In genomic region chr5:173843800-173844199, GRCh38 we compare ENCODE assay signal across 1 cellular context.
TF ChIP-seq lines count a peak whose summit lies in the region.

No MANE protein-coding gene starts in this region.

TF ChIP-seq in K562, 482 proteins besides CTCF, POLR2A, EP300 and RAD21 (continued from another document):
- TF ChIP-seq CHAMP1 (IDR thresholded peaks at IDR 0.05) (no peak), PHF20 (IDR thresholded peaks at IDR 0.05; ENCODE audit: partially characterized antibody) (no peak), NFE2L1 (tag; IDR thresholded peaks at IDR 0.05; ENCODE audit: borderline replicate concordance, low read depth) (no peak), HNRNPK (IDR thresholded peaks at IDR 0.05; ENCODE audit: low read depth, low read length, poor library complexity, severe bottlenecking) (no peak), CEBPZ (IDR thresholded peaks at IDR 0.05; ENCODE audit: borderline replicate concordance, low read depth, low read length) (no peak), VEZF1 (CRISPR knock-in tag; IDR thresholded peaks at IDR 0.05) (no peak)
